In genomic region chr11:236774-237767, GRCh38 we compare ENCODE assay signal across 1 cellular context.
TF ChIP-seq lines count a peak whose summit lies in the region.

TSS of gene PSMD13 (plus strand) at chr11:236976. CDS start at chr11:237050, 74 bp downstream.

TF ChIP-seq in WTC11, 78 proteins besides CTCF, POLR2A, EP300 and RAD21 (continued from another document):
- TF ChIP-seq CDX4 (CRISPR knock-in tag; IDR thresholded peaks at IDR 0.05; ENCODE audit: borderline replicate concordance): no peak
- peak; percentile 73; the same call in 1 of the 2 replicates for TF ChIP-seq SP1 (CRISPR knock-in tag; conservative IDR thresholded peaks at IDR 0.05)
- TF ChIP-seq GTF2I (CRISPR knock-in tag; conservative IDR thresholded peaks at IDR 0.05): no peak
- no peak for TF ChIP-seq FOXJ3 (CRISPR knock-in tag; IDR thresholded peaks at IDR 0.05; ENCODE audit: borderline replicate concordance)
- TF ChIP-seq ZSCAN18 (CRISPR knock-in tag; IDR thresholded peaks at IDR 0.05): no peak
- no peak for TF ChIP-seq SMAD3 (CRISPR knock-in tag; IDR thresholded peaks at IDR 0.05; ENCODE audit: borderline replicate concordance)
- no peak for TF ChIP-seq AR (CRISPR knock-in tag; IDR thresholded peaks at IDR 0.05)
- no peak for TF ChIP-seq E2F1 (CRISPR knock-in tag; IDR thresholded peaks at IDR 0.05)
- TF ChIP-seq NR2C2 (CRISPR knock-in tag; IDR thresholded peaks at IDR 0.05): no peak
- TF ChIP-seq ERG (CRISPR knock-in tag; IDR thresholded peaks at IDR 0.05): no peak
- TF ChIP-seq ZNF219 (CRISPR knock-in tag; IDR thresholded peaks at IDR 0.05; ENCODE audit: borderline replicate concordance): no peak
- peak; percentile 73; the same call in 1 of the 2 replicates for TF ChIP-seq ARID4B (CRISPR knock-in tag; IDR thresholded peaks at IDR 0.05; ENCODE audit: borderline replicate concordance)
- no peak for TF ChIP-seq ATF1 (CRISPR knock-in tag; IDR thresholded peaks at IDR 0.05)
- 0 out of 2 replicates have a peak, but pooled peaks have one; percentile 20 for TF ChIP-seq E2F5 (CRISPR knock-in tag; IDR thresholded peaks at IDR 0.05)
- TF ChIP-seq ZNF423 (CRISPR knock-in tag; IDR thresholded peaks at IDR 0.05): no peak
- TF ChIP-seq SOX15 (CRISPR knock-in tag; IDR thresholded peaks at IDR 0.05): no peak
- no peak for TF ChIP-seq NFE2L1 (CRISPR knock-in tag; IDR thresholded peaks at IDR 0.05)
- TF ChIP-seq TEAD1 (CRISPR knock-in tag; IDR thresholded peaks at IDR 0.05): no peak
- TF ChIP-seq HMGA2 (CRISPR knock-in tag; IDR thresholded peaks at IDR 0.05): no peak
- TF ChIP-seq ZNF232 (CRISPR knock-in tag; IDR thresholded peaks at IDR 0.05): no peak
- no peak for TF ChIP-seq MYBL2 (CRISPR knock-in tag; IDR thresholded peaks at IDR 0.05)
- no peak for TF ChIP-seq RELA (CRISPR knock-in tag; IDR thresholded peaks at IDR 0.05; ENCODE audit: borderline replicate concordance)
- no peak for TF ChIP-seq CBFB (CRISPR knock-in tag; IDR thresholded peaks at IDR 0.05; ENCODE audit: low read depth)
- no peak for TF ChIP-seq ZNF425 (CRISPR knock-in tag; conservative IDR thresholded peaks at IDR 0.05)
- TF ChIP-seq PREB (CRISPR knock-in tag; IDR thresholded peaks at IDR 0.05; ENCODE audit: borderline replicate concordance): no peak
- no peak for TF ChIP-seq TCF7 (CRISPR knock-in tag; IDR thresholded peaks at IDR 0.05; ENCODE audit: low read depth)
- TF ChIP-seq ZNF281 (CRISPR knock-in tag; IDR thresholded peaks at IDR 0.05): no peak
- TF ChIP-seq ELF4 (CRISPR knock-in tag; IDR thresholded peaks at IDR 0.05; ENCODE audit: low read depth): no peak
- peak; percentile 40; the same call in 1 of the 2 replicates for TF ChIP-seq ETV6 (CRISPR knock-in tag; IDR thresholded peaks at IDR 0.05)
